Comparison of ENCODE assay signal across 9 cellular contexts in the genomic region with DNA sequence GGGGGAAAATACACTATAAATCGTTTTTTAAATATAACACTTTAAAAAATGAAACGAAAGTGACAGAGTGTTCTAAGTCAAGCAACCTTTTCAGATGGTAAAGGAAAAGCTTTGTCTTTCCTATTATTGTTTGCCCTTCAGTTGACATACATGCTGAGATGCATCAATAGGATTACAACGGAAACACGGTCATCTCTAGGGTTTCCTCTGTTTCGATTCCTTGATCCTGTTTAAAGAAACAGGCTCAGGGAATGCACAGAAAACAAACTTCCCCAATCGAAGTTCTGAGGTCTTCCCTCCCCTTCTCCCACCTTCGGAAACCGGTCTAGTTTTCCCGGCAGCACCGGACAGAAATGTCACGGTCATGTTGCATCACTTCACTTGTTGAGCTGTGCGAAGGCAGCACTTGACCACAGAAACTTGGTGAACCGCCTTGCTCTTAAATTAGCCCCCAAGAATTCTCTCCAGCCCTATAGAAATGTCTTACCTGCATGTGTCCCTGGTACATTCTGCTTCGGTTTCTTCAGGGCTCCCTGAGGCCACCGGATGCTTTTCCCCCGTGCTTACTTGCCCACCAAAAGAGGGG. TPM values are rescaled to one million over a fixed set of nuclear protein-coding genes. Genes with fewer than 3 reads are reported as not detected.
A peak's percentile ranks its signal among the peaks of the same experiment; 100 is the strongest.
DNase-seq lines count a peak whose midpoint lies in the region; ATAC-seq and TF ChIP-seq lines count a peak whose summit lies in the region.
"Had no signal": no experiment of that assay in that cellular context is flagged by ENCODE, and none has a peak within 500 bp of the region (broad histone marks: within the 10 kb centered on the region; RNA-seq: fewer than 3 reads in every experiment).

No MANE protein-coding gene starts in this region.

- H3K4me3 Mint-ChIP-seq in activated naive CD8-positive, alpha-beta T cell treated with anti-CD3 and anti-CD28 coated beads, Interleukin-2, amount 50 U/mL, for 24 hours = peak overlapping the region; percentile 51

- H2BK5ac ChIP-seq in trophoblast cell (ENCODE audit: low read depth, low read length, poor library complexity) = no peak overlapping the region

- H3K27ac ChIP-seq in trophoblast cell (ENCODE audit: low read depth, low read length) = no peak overlapping the region
- H3K27ac ChIP-seq in ascending aorta = no peak overlapping the region

- H3K27me3 Mint-ChIP-seq in activated naive CD8-positive, alpha-beta T cell treated with anti-CD3 and anti-CD28 coated beads, Interleukin-2, amount 50 U/mL, for 24 hours = peaks cover 41% of the 10 kb centered on the region

- H3K4me3 ChIP-seq in GM12864 (ENCODE audit: low read depth, low read length) (peak overlapping the region; percentile 6; the same call in 1 of the 2 replicates), trophoblast cell (ENCODE audit: low read depth, low read length) (no peak overlapping the region), ascending aorta (peak overlapping the region in 1 of 2 donors; percentile 30)
- H3K4me3 ChIP-seq: lung had no signal

- H3K27me3 ChIP-seq in trophoblast cell (ENCODE audit: insufficient read depth, low read length) (peaks cover 14% of the 10 kb centered on the region), ascending aorta (no peaks in the 10 kb centered on the region)

- ATAC-seq in GM19468 (IDR thresholded peaks at IDR 0.05; ENCODE audit: extremely low read depth, unreplicated experiment) = peak; percentile 8
- ATAC-seq in HG03565 (IDR thresholded peaks at IDR 0.05; ENCODE audit: unreplicated experiment) = peak; percentile 23
- ATAC-seq in activated naive CD8-positive, alpha-beta T cell treated with anti-CD3 and anti-CD28 coated beads, Interleukin-2, amount 50 U/mL, for 24 hours = no peak

- H3K36me3 ChIP-seq in trophoblast cell (ENCODE audit: control insufficient read depth in 1 of 2, insufficient read depth in 2 of 2, low read length in 2 of 2) (no peaks in the 10 kb centered on the region), ascending aorta (no peaks in the 10 kb centered on the region)

- no peak overlapping the region for H4K8ac ChIP-seq in trophoblast cell (ENCODE audit: low read depth, low read length)

- no peaks in the 10 kb centered on the region for H3K79me2 ChIP-seq in trophoblast cell (ENCODE audit: control insufficient read depth, insufficient read depth, low read length, poor library complexity)

- no peak overlapping the region for H3K27ac Mint-ChIP-seq in activated naive CD8-positive, alpha-beta T cell treated with anti-CD3 and anti-CD28 coated beads, Interleukin-2, amount 50 U/mL, for 24 hours

- no peaks in the 10 kb centered on the region for H3K36me3 Mint-ChIP-seq in activated naive CD8-positive, alpha-beta T cell treated with anti-CD3 and anti-CD28 coated beads, Interleukin-2, amount 50 U/mL, for 24 hours (ENCODE audit: low read depth)

- peaks cover 9% of the 10 kb centered on the region for H3K4me1 Mint-ChIP-seq in activated naive CD8-positive, alpha-beta T cell treated with anti-CD3 and anti-CD28 coated beads, Interleukin-2, amount 50 U/mL, for 24 hours

- no peaks in the 10 kb centered on the region for H3K79me1 ChIP-seq in trophoblast cell (ENCODE audit: low read length)

- DNase-seq in GM12864 (ENCODE audit: low read depth) = no peak
- DNase-seq in activated naive CD8-positive, alpha-beta T cell treated with anti-CD3 and anti-CD28 coated beads, Interleukin-2, amount 50 U/mL, for 24 hours = no peak
- no peak for DNase-seq in trophoblast cell
- no peak for DNase-seq in ascending aorta (ENCODE audit: low spot score in 2 of 2)
- DNase-seq in SHP77 (lab: John Stamatoyannopoulos, UW) = no peak
- DNase-seq in SW480 (ENCODE audit: low spot score) = no peak

- intact Hi-C loops in ascending aorta (cut with DNase I) = no loop called here

- H3K23ac ChIP-seq in trophoblast cell (ENCODE audit: low read length) = no peak overlapping the region

- H4K12ac ChIP-seq in trophoblast cell (ENCODE audit: low read depth, low read length) = no peak overlapping the region

- H3K18ac ChIP-seq in trophoblast cell (ENCODE audit: low read length) = no peak overlapping the region

- H2BK120ac ChIP-seq in trophoblast cell (ENCODE audit: insufficient read depth, low read length, poor library complexity) = no peak overlapping the region

- H2AFZ ChIP-seq in trophoblast cell (ENCODE audit: insufficient read depth, low read length, poor library complexity) = no peak overlapping the region

- H2BK12ac ChIP-seq in trophoblast cell (ENCODE audit: low read length) = no peak overlapping the region

- H3K9ac ChIP-seq in trophoblast cell (ENCODE audit: low read length) = no peak overlapping the region

- H4K91ac ChIP-seq in trophoblast cell (ENCODE audit: low read depth, low read length) = no peak overlapping the region

- TF ChIP-seq CTCF in GM12864 (IDR thresholded peaks at IDR 0.05; ENCODE audit: low read depth, low read length, missing control alignments) = no peak
- no peak for TF ChIP-seq CTCF in ascending aorta (IDR thresholded peaks at IDR 0.05)

- peaks cover 0 to 3% of the 10 kb centered on the region in 2 experiments for H3K4me1 ChIP-seq in trophoblast cell (ENCODE audit: control insufficient read depth in 1 of 2, insufficient read depth in 2 of 2, low read length in 2 of 2)
- H3K4me1 ChIP-seq in ascending aorta = no peaks in the 10 kb centered on the region

- peak overlapping the region; percentile 99 for H3K4me2 ChIP-seq in trophoblast cell (ENCODE audit: low read length)

- H3K9me3 ChIP-seq in trophoblast cell (ENCODE audit: insufficient read depth, low read depth, low read length) (no peaks in the 10 kb centered on the region), ascending aorta (no peaks in the 10 kb centered on the region)

- H3K4ac ChIP-seq in trophoblast cell (ENCODE audit: low read depth, low read length) = no peak overlapping the region

- H3K14ac ChIP-seq in trophoblast cell (ENCODE audit: low read length) = no peak overlapping the region

- no peak overlapping the region for H2AK5ac ChIP-seq in trophoblast cell (ENCODE audit: low read length)

- no CpG with 5 or more reads among the region's 16 CpGs for WGBS in trophoblast cell (ENCODE audit: extremely low coverage, insufficient coverage, insufficient read length)

- no peaks in the 10 kb centered on the region for H3K9me3 Mint-ChIP-seq in activated naive CD8-positive, alpha-beta T cell treated with anti-CD3 and anti-CD28 coated beads, Interleukin-2, amount 50 U/mL, for 24 hours

RNA-seq across cellular contexts. Expression of a gene that starts 0.6 kb away (rescaled TPM):
- 0.04 and 0.07 TPM in 2 replicates for polyA plus RNA-seq in trophoblast cell (2013)
- total RNA-seq in ascending aorta = 0.11 TPM
